8 cellular contexts compared by ENCODE assay signal in genomic region chrX:65667157-65667502, GRCh38. TPM values are rescaled to one million over a fixed set of nuclear protein-coding genes. Genes with fewer than 3 reads are reported as not detected.
DNase-seq lines count a peak whose midpoint lies in the region; ATAC-seq lines count a peak whose summit lies in the region.

No MANE protein-coding gene starts in this region.

- peak overlapping the region; percentile 48 for H3K4me3 Mint-ChIP-seq in dendritic cell treated with granulocyte-macrophage colony-stimulating factor and Interleukin-4, amounts not matched to agents 40 ng/mL and 50 ng/mL, for 4 days

- peaks cover 27% of the 10 kb centered on the region for H3K4me1 Mint-ChIP-seq in dendritic cell treated with granulocyte-macrophage colony-stimulating factor and Interleukin-4, amounts not matched to agents 40 ng/mL and 50 ng/mL, for 4 days (ENCODE audit: low read depth)

- no peaks in the 10 kb centered on the region for H3K27me3 ChIP-seq in HUES64 (ENCODE audit: insufficient read depth, low read length)

- no peaks in the 10 kb centered on the region for H3K27me3 Mint-ChIP-seq in dendritic cell treated with granulocyte-macrophage colony-stimulating factor and Interleukin-4, amounts not matched to agents 40 ng/mL and 50 ng/mL, for 4 days

- 3% methylated on average over 6 of the region's 6 CpGs for WGBS in HUES64

- DNase-seq in skeletal muscle cell (ENCODE audit: low read depth) (no peak), G401 (ENCODE audit: low spot score) (no peak), putamen (ENCODE audit: low spot score) (no peak), sciatic nerve (ENCODE audit: low spot score) (no peak)

- H3K4me1 ChIP-seq in HUES64 (ENCODE audit: insufficient read depth, low read length), result peaks cover 6% of the 10 kb centered on the region; the same call in 1 of the 2 replicates

- H3K36me3 ChIP-seq in HUES64 (ENCODE audit: insufficient read depth, low read length), result no peaks in the 10 kb centered on the region

- H3K9ac ChIP-seq in HUES64 (ENCODE audit: low read depth, low read length), result no peak overlapping the region

- H3K27ac ChIP-seq in HUES64 (ENCODE audit: low read depth, low read length), result no peak overlapping the region

- 0 out of 2 replicates have a peak overlapping the region, but pooled peaks have one; percentile 79 for H3K4me3 ChIP-seq in HUES64 (ENCODE audit: low read length)
- H3K4me3 ChIP-seq in skeletal muscle cell (ENCODE audit: low read depth, low read length), result peak overlapping the region; percentile 20

- no peaks in the 10 kb centered on the region for H3K9me3 Mint-ChIP-seq in dendritic cell treated with granulocyte-macrophage colony-stimulating factor and Interleukin-4, amounts not matched to agents 40 ng/mL and 50 ng/mL, for 4 days

- no peaks in the 10 kb centered on the region for H3K9me3 ChIP-seq in HUES64 (ENCODE audit: insufficient read depth, low read depth, low read length)

- intact Hi-C loops in dendritic cell treated with granulocyte-macrophage colony-stimulating factor and Interleukin-4, amounts not matched to agents 40 ng/mL and 50 ng/mL, for 4 days (cut with micrococcal nuclease), result loop anchor here (5.0 kb wide), 1 partner anchor 35 kb away; no protein-coding TSS in a partner anchor
- intact Hi-C loops in sciatic nerve (cut with DNase I), result no loop called here

- ATAC-seq in GM19395 (IDR thresholded peaks at IDR 0.05; ENCODE audit: unreplicated experiment), result peak; percentile 25
- no peak for ATAC-seq in HG03108 (IDR thresholded peaks at IDR 0.05; ENCODE audit: unreplicated experiment)
- ATAC-seq in sciatic nerve, result no peak

- peaks cover 38% of the 10 kb centered on the region for H3K36me3 Mint-ChIP-seq in dendritic cell treated with granulocyte-macrophage colony-stimulating factor and Interleukin-4, amounts not matched to agents 40 ng/mL and 50 ng/mL, for 4 days (ENCODE audit: low read depth)

- in situ Hi-C loops in G401 (cut with HindIII; ENCODE audit: low sequenced_read_pairs), result no loop called here

- H3K27ac Mint-ChIP-seq in dendritic cell treated with granulocyte-macrophage colony-stimulating factor and Interleukin-4, amounts not matched to agents 40 ng/mL and 50 ng/mL, for 4 days, result peak overlapping the region; percentile 90

RNA-seq across cellular contexts. Expression of gene MSN, which starts 0.3 kb away (rescaled TPM):
- polyA plus RNA-seq in HUES64 (2013, experiment 1 of 2), result 136 TPM
- 164 TPM for polyA plus RNA-seq in HUES64 (2013, experiment 2 of 2)
- total RNA-seq in G401 (2014; rRNA removed; shearing (Covaris generic)), result 87.3 and 122 TPM in 2 replicates
- 325 TPM for total RNA-seq in sciatic nerve
